Comparison of ENCODE assay signal across 8 cellular contexts in genomic region chr1:203006948-203007871, GRCh38. TPM values are rescaled to one million over a fixed set of nuclear protein-coding genes. Genes with fewer than 3 reads are reported as not detected.
A peak's percentile ranks its signal among the peaks of the same experiment; 100 is the strongest.
DNase-seq lines count a peak whose midpoint lies in the region; ATAC-seq and TF ChIP-seq lines count a peak whose summit lies in the region.

TMEM183A (plus strand) TSS chr1:203007374; CDS start chr1:203007466, 92 bp downstream.

- DNase-seq in NCI-H82 treated with DMSO at 0.1 percent for 48 hours (lab: John Stamatoyannopoulos, UW; ENCODE audit: unreplicated experiment) (peak; percentile 95), dorsolateral prefrontal cortex (peak; percentile 94 to 98 (median 96))
- peak; percentile 97 for DNase-seq in activated CD4-positive, alpha-beta memory T cell treated with anti-CD3 and anti-CD28 coated beads for 36 hours
- DNase-seq in stimulated activated CD4-positive, alpha-beta T cell treated with anti-CD3 and anti-CD28 coated beads, Interleukin-4, amount 100 ng/mL, for 24 hours = peak; percentile 96

- H3K9me3 Mint-ChIP-seq in activated CD4-positive, alpha-beta memory T cell treated with anti-CD3 and anti-CD28 coated beads for 36 hours = no peaks in the 10 kb centered on the region

- under 1% methylated on average over 78 of the region's 78 CpGs for WGBS in liver

- H3K4me1 ChIP-seq in liver (ENCODE audit: control insufficient read depth in 4 of 4, insufficient read depth in 4 of 4, low read length in 3 of 4) = peaks cover 3 to 19% (median 11%) of the 10 kb centered on the region in 4 donors

- CTCF ChIA-PET in activated CD4-positive, alpha-beta memory T cell treated with anti-CD3 and anti-CD28 coated beads for 36 hours (lab: Charles Lee) = interaction anchor here (1.0 to 5.1 kb wide), 8 partner anchors 8 to 262 kb away, joined by 3 to 24 read pairs (median 5); partner anchors contain the start of gene KLHL12

- TF ChIP-seq RAD21 in liver (IDR thresholded peaks at IDR 0.05) = no peak

- H3K27me3 ChIP-seq in dorsolateral prefrontal cortex (no peaks in the 10 kb centered on the region), liver (ENCODE audit: control insufficient read depth in 4 of 4, insufficient read depth in 4 of 4, low read length in 3 of 4) (no peaks in the 10 kb centered on the region)

- H3K27ac ChIP-seq in C4-2B (peak within 1 kb of the TSS; percentile 97), dorsolateral prefrontal cortex (peak within 1 kb of the TSS in 58 of 59 donors; percentile 7 to 97 (median 82)), liver (ENCODE audit: low read depth in 1 of 2, low read length in 2 of 2) (peak within 1 kb of the TSS; percentile 77 to 87)

- POLR2A ChIA-PET in activated CD4-positive, alpha-beta memory T cell treated with anti-CD3 and anti-CD28 coated beads for 36 hours (lab: Charles Lee) = interaction anchor here (0.6 to 2.4 kb wide), 13 partner anchors 8 to 665 kb away, joined by 3 to 12 read pairs (median 4); partner anchors contain the start of genes KLHL12, PCAT6, PPFIA4 and RABIF

- H3K4me1 Mint-ChIP-seq in activated CD4-positive, alpha-beta memory T cell treated with anti-CD3 and anti-CD28 coated beads for 36 hours (ENCODE audit: low read depth) = peaks cover 24% of the 10 kb centered on the region

- ATAC-seq in GM19397 (IDR thresholded peaks at IDR 0.05; ENCODE audit: unreplicated experiment) (peak; percentile 94), HG03571 (IDR thresholded peaks at IDR 0.05; ENCODE audit: unreplicated experiment) (peak; percentile 92)

- H3K27me3 Mint-ChIP-seq in activated CD4-positive, alpha-beta memory T cell treated with anti-CD3 and anti-CD28 coated beads for 36 hours = no peaks in the 10 kb centered on the region

- peak within 1 kb of the TSS; percentile 80 for H3K4me3 Mint-ChIP-seq in activated CD4-positive, alpha-beta memory T cell treated with anti-CD3 and anti-CD28 coated beads for 36 hours

- TF ChIP-seq CTCF in C4-2B (conservative IDR thresholded peaks at IDR 0.05) (no peak), dorsolateral prefrontal cortex (IDR thresholded peaks at IDR 0.05 in 54 of 56, conservative IDR thresholded peaks at IDR 0.05 in 2 of 56; ENCODE audit: low read depth in 1 of 56, partially characterized antibody in 56 of 56) (peak in 12 of 56 donors; percentile 9 to 45 (median 24)), liver (IDR thresholded peaks at IDR 0.05; ENCODE audit: low read depth, low read length, missing input control) (no peak)

- intact Hi-C loops in activated CD4-positive, alpha-beta memory T cell treated with anti-CD3 and anti-CD28 coated beads for 36 hours (cut with micrococcal nuclease) = loop anchor here (1.0 to 10.0 kb wide), 5 partner anchors 19 to 1488 kb away; partner anchors contain the start of genes PIK3C2B, PPFIA4 and RABIF
- intact Hi-C loops in dorsolateral prefrontal cortex (cut with DNase I) = loop anchor here (2.0 to 10.0 kb wide), 3 partner anchors 42 to 202 kb away; partner anchors contain the start of genes KDM5B (in 1 of the 2) and KLHL12 (in 1 of the 2)

- H3K9me3 ChIP-seq in liver (ENCODE audit: control insufficient read depth in 4 of 4, low read length in 3 of 4) = no peaks in the 10 kb centered on the region

- peak within 1 kb of the TSS; percentile 4 to 90 for H3K9ac ChIP-seq in liver (ENCODE audit: low read depth in 1 of 2, low read length in 2 of 2)

- H3K4me3 ChIP-seq in dorsolateral prefrontal cortex (peak within 1 kb of the TSS; percentile 59 to 98 (median 87)), liver (ENCODE audit: low read depth in 1 of 3, low read length in 3 of 3) (peak within 1 kb of the TSS; percentile 82 to 94 (median 85))

- H3K27ac Mint-ChIP-seq in activated CD4-positive, alpha-beta memory T cell treated with anti-CD3 and anti-CD28 coated beads for 36 hours = peak within 1 kb of the TSS; percentile 96

- H3K36me3 ChIP-seq in liver (ENCODE audit: control insufficient read depth in 4 of 4, insufficient read depth in 3 of 4, low read depth in 1 of 4, low read length in 3 of 4) = peaks cover 6 to 18% (median 10%) of the 10 kb centered on the region in 4 donors

- peaks cover 18% of the 10 kb centered on the region for H3K36me3 Mint-ChIP-seq in activated CD4-positive, alpha-beta memory T cell treated with anti-CD3 and anti-CD28 coated beads for 36 hours

TF ChIP-seq in liver, 16 proteins besides CTCF, POLR2A, EP300 and RAD21:
- no peak for TF ChIP-seq RXRA (IDR thresholded peaks at IDR 0.05)
- no peak for TF ChIP-seq TAF1 (conservative IDR thresholded peaks at IDR 0.05)
- TF ChIP-seq GABPA (IDR thresholded peaks at IDR 0.05 in 1 of 2, conservative IDR thresholded peaks at IDR 0.05 in 1 of 2) = peak in 1 of 2 donors; percentile 39
- no peak for TF ChIP-seq HNF4G (IDR thresholded peaks at IDR 0.05)
- TF ChIP-seq FOXA1 (IDR thresholded peaks at IDR 0.05) = no peak
- no peak for TF ChIP-seq EGR1 (IDR thresholded peaks at IDR 0.05; ENCODE audit: low read depth in 2 of 2)
- TF ChIP-seq SP1 (IDR thresholded peaks at IDR 0.05) = peak; percentile 88
- TF ChIP-seq NR2F2 (IDR thresholded peaks at IDR 0.05) = no peak
- peak; percentile 78 for TF ChIP-seq YY1 (IDR thresholded peaks at IDR 0.05)
- peak; percentile 97 for TF ChIP-seq REST (IDR thresholded peaks at IDR 0.05)
- TF ChIP-seq HNF4A (conservative IDR thresholded peaks at IDR 0.05) = peak in 1 of 2 donors; percentile 7
- TF ChIP-seq ZBTB33 (IDR thresholded peaks at IDR 0.05) = peak; percentile 99
- no peak for TF ChIP-seq ATF3 (IDR thresholded peaks at IDR 0.05)
- TF ChIP-seq MAX (IDR thresholded peaks at IDR 0.05) = peak; percentile 46

RNA-seq across cellular contexts. Expression of gene TMEM183A, which starts in this region (rescaled TPM):
- 10 to 100 TPM; 68.1 to 76.5 TPM for total RNA-seq in activated CD4-positive, alpha-beta memory T cell treated with anti-CD3 and anti-CD28 coated beads for 36 hours
- 100 to 1,000 TPM in 5 of 120 experiments, 10 to 100 TPM in 115; 37.4 to 106 (median 77.4) TPM for total RNA-seq in dorsolateral prefrontal cortex
- 10 to 100 TPM; 46.6 to 48.9 TPM for total RNA-seq in liver
- polyA plus RNA-seq in liver = 10 to 100 TPM; 21.0 to 24.3 TPM

Comparison
In these comparisons a context has a peak if more than half of its experiments do, and no peak if none do; other contexts are left out.
1. Peak in every context shown above with its lines: DNase-seq, ATAC-seq, H3K4me3 ChIP-seq and H3K27ac ChIP-seq.